Comparison of ENCODE assay signal across 8 cellular contexts in genomic region chr1:15272009-15272781, GRCh38. TPM values are rescaled to one million over a fixed set of nuclear protein-coding genes. Genes with fewer than 3 reads are reported as not detected.
DNase-seq lines count a peak whose midpoint lies in the region; ATAC-seq and TF ChIP-seq lines count a peak whose summit lies in the region.

No MANE protein-coding gene starts in this region.

- H3K36me3 Mint-ChIP-seq in neural crest cell (ENCODE audit: low read depth), result no peaks in the 10 kb centered on the region

- ATAC-seq in HG03108 (IDR thresholded peaks at IDR 0.05; ENCODE audit: unreplicated experiment), result no peak
- ATAC-seq in HG02981 (IDR thresholded peaks at IDR 0.05; ENCODE audit: unreplicated experiment), result no peak

- peak; percentile 66 for DNase-seq in COR-L47 (lab: John Stamatoyannopoulos, UW)
- peak; percentile 70 for DNase-seq in HCEC 1CT
- DNase-seq in NCI-H510A (lab: John Stamatoyannopoulos, UW), result peak; percentile 93
- DNase-seq in activated CD8-positive, alpha-beta memory T cell treated with anti-CD3 and anti-CD28 coated beads for 24 hours, result peak; percentile 66
- DNase-seq in fibroblast of the conjunctiva (ENCODE audit: low read depth), result peak; percentile 41
- DNase-seq in neural crest cell (ENCODE audit: low read depth, low spot score), result peak; percentile 56

- H3K4me3 Mint-ChIP-seq in neural crest cell, result peak overlapping the region; percentile 66

- no peaks in the 10 kb centered on the region for H3K9me3 Mint-ChIP-seq in neural crest cell

- peak overlapping the region; percentile 44 for H3K27ac Mint-ChIP-seq in neural crest cell (ENCODE audit: unreplicated experiment)

- peaks cover 34% of the 10 kb centered on the region for H3K4me1 Mint-ChIP-seq in neural crest cell

- TF ChIP-seq CTCF in neural crest cell (conservative IDR thresholded peaks at IDR 0.05), result peak; percentile 87

- H3K27me3 Mint-ChIP-seq in neural crest cell (ENCODE audit: low read depth), result peaks cover 4% of the 10 kb centered on the region

RNA-seq across cellular contexts. Expression of gene FHAD1, which starts 25.2 kb away (rescaled TPM):
- total RNA-seq in neural crest cell, result 1.6 and 1.7 TPM in 2 replicates

Comparison
In these comparisons a context has a peak if more than half of its experiments do, and no peak if none do; other contexts are left out.
1. DNase-seq: peak in every context shown above with its lines; median percentile 93 in NCI-H510A; 70 in HCEC 1CT; 66 in COR-L47; 66 in activated CD8-positive, alpha-beta memory T cell treated with anti-CD3 and anti-CD28 coated beads for 24 hours; 56 in neural crest cell; 41 in fibroblast of the conjunctiva.